ENCODE assay signal across 3 cellular contexts in genomic region chr1:169443923-169444322, GRCh38.
A peak's percentile ranks its signal among the peaks of the same experiment; 100 is the strongest.
TF ChIP-seq lines count a peak whose summit lies in the region.

No MANE protein-coding gene starts in this region.

TF ChIP-seq in A549, 52 proteins besides CTCF, POLR2A, EP300 and RAD21:
- TF ChIP-seq HOXB5 (CRISPR knock-in tag; IDR thresholded peaks at IDR 0.05) (no peak), SREBF2 (IDR thresholded peaks at IDR 0.05) (no peak), HDAC2 (IDR thresholded peaks at IDR 0.05) (no peak), ATOH8 (CRISPR knock-in tag; IDR thresholded peaks at IDR 0.05; ENCODE audit: low read depth) (no peak), HOXA7 (CRISPR knock-in tag; IDR thresholded peaks at IDR 0.05) (no peak), BCL3 (IDR thresholded peaks at IDR 0.05) (no peak), CEBPB (IDR thresholded peaks at IDR 0.05) (no peak), RFX5 (IDR thresholded peaks at IDR 0.05) (no peak), ZC3H11A (IDR thresholded peaks at IDR 0.05) (no peak), TFCP2L1 (CRISPR knock-in tag; IDR thresholded peaks at IDR 0.05) (no peak), ZFP36 (IDR thresholded peaks at IDR 0.05; ENCODE audit: borderline replicate concordance, partially characterized antibody) (no peak)

TF ChIP-seq in K562, 482 proteins besides CTCF, POLR2A, EP300 and RAD21:
- no peak for TF ChIP-seq RB1 (IDR thresholded peaks at IDR 0.05; ENCODE audit: low read depth)
- TF ChIP-seq TAF15 (IDR thresholded peaks at IDR 0.05; ENCODE audit: low read depth, low read length), result no peak
- TF ChIP-seq SIN3A (IDR thresholded peaks at IDR 0.05; ENCODE audit: borderline replicate concordance in 2 of 2, control insufficient read depth in 1 of 2, low read depth in 2 of 2, low read length in 2 of 2), result no peak
- no peak for TF ChIP-seq RBM15 (IDR thresholded peaks at IDR 0.05; ENCODE audit: insufficient read depth, low read length)
- 0 out of 2 replicates have a peak, but pooled peaks have one; percentile 12 for TF ChIP-seq NFIC (IDR thresholded peaks at IDR 0.05)
- TF ChIP-seq POLR2AphosphoS2 (IDR thresholded peaks at IDR 0.05; ENCODE audit: low read length), result no peak
TF ChIP-seq in K562: peak in this region for 1.

TF ChIP-seq in GM23338, 12 proteins besides CTCF, POLR2A, EP300 and RAD21:
- TF ChIP-seq POLR2AphosphoS5 (IDR thresholded peaks at IDR 0.05; ENCODE audit: low read depth), result no peak
